ENCODE assay signal across 10 cellular contexts in genomic region chr3:113769551-113769950, GRCh38. TPM values are rescaled to one million over a fixed set of nuclear protein-coding genes. Genes with fewer than 3 reads are reported as not detected.
A peak's percentile ranks its signal among the peaks of the same experiment; 100 is the strongest.
DNase-seq lines count a peak whose midpoint lies in the region; ATAC-seq and TF ChIP-seq lines count a peak whose summit lies in the region.
"Had no signal": no experiment of that assay in that cellular context is flagged by ENCODE, and none has a peak within 500 bp of the region (broad histone marks: within the 10 kb centered on the region; RNA-seq: fewer than 3 reads in every experiment).

No MANE protein-coding gene starts in this region.

- no peaks in the 10 kb centered on the region for H3K27me3 Mint-ChIP-seq in stimulated activated memory B cell treated with anti-CD40 and anti-IgM and Interleukin-4, amounts not matched to agents 10 μg/mL and 1 μg/mL and 100 μg/mL, for 72 hours

- H3K79me1 ChIP-seq in mesenchymal stem cell (replicated peaks; ENCODE audit: low read length, poor library complexity, severe bottlenecking): peaks cover 19% of the 10 kb centered on the region

- H3K36me3 ChIP-seq in mesenchymal stem cell (ENCODE audit: control insufficient read depth in 1 of 2, insufficient read depth in 2 of 2, low read depth in 1 of 2, low read length in 2 of 2): peaks cover 0 to 19% of the 10 kb centered on the region in 2 experiments
- no peaks in the 10 kb centered on the region for H3K36me3 ChIP-seq in MM.1S (replicated peaks; ENCODE audit: insufficient read depth, low read length)
- H3K36me3 ChIP-seq: WERI-Rb-1 had no signal

- DNase-seq in amniotic stem cell (lab: John Stamatoyannopoulos, UW) (peak; percentile 22), mesenchymal stem cell (peak; percentile 73), SKM-1 treated with dmso at 0.1 percent for 144 hours (lab: John Stamatoyannopoulos, UW; ENCODE audit: unreplicated experiment) (no peak), MM.1S (no peak)
- no peak for DNase-seq in stimulated activated CD4-positive, alpha-beta T cell treated with anti-CD3 and anti-CD28 coated beads, Interleukin-2, amount 100 ng/mL, for 24 hours
- DNase-seq: WERI-Rb-1 had no signal

- H3K14ac ChIP-seq in mesenchymal stem cell (ENCODE audit: low read length in 2 of 2): no peak overlapping the region

- no peaks in the 10 kb centered on the region for H3K27me3 ChIP-seq in mesenchymal stem cell (ENCODE audit: control insufficient read depth in 1 of 2, insufficient read depth in 1 of 2, low read length in 2 of 2)
- H3K27me3 ChIP-seq in MM.1S (replicated peaks; ENCODE audit: insufficient read depth, low read length): no peaks in the 10 kb centered on the region

- H3F3A ChIP-seq in MM.1S (ENCODE audit: insufficient read depth, low read length): no peaks in the 10 kb centered on the region

- H3K23ac ChIP-seq in mesenchymal stem cell (ENCODE audit: low read length in 2 of 2): no peak overlapping the region

- H3K4me1 ChIP-seq in mesenchymal stem cell (ENCODE audit: control insufficient read depth, insufficient read depth, low read depth, low read length): peaks cover 7% of the 10 kb centered on the region
- H3K4me1 ChIP-seq in MM.1S (ENCODE audit: low read length): no peaks in the 10 kb centered on the region

- H3K4me2 ChIP-seq in mesenchymal stem cell (ENCODE audit: low read length, poor library complexity, severe bottlenecking) (no peak overlapping the region), MM.1S (ENCODE audit: low read depth, low read length) (no peak overlapping the region)

- H2AFZ ChIP-seq in mesenchymal stem cell (ENCODE audit: low read depth, low read length) (no peak overlapping the region), MM.1S (ENCODE audit: low read length) (no peak overlapping the region)

- no peak overlapping the region for H2BK120ac ChIP-seq in mesenchymal stem cell (ENCODE audit: low read depth, low read length)

- no peak overlapping the region for H3K27ac Mint-ChIP-seq in stimulated activated memory B cell treated with anti-CD40 and anti-IgM and Interleukin-4, amounts not matched to agents 10 μg/mL and 1 μg/mL and 100 μg/mL, for 72 hours

- no peak overlapping the region for H2BK12ac ChIP-seq in mesenchymal stem cell (ENCODE audit: low read length in 2 of 2)

- H3K18ac ChIP-seq in mesenchymal stem cell (ENCODE audit: low read depth in 1 of 2, low read length in 2 of 2): no peak overlapping the region

- no peak overlapping the region for H2BK5ac ChIP-seq in mesenchymal stem cell (ENCODE audit: low read depth, low read length, poor library complexity, severe bottlenecking)

- peaks cover 33% of the 10 kb centered on the region for H3K79me2 ChIP-seq in MM.1S (ENCODE audit: low read length)

- no peak overlapping the region for H3K4me3 Mint-ChIP-seq in stimulated activated memory B cell treated with anti-CD40 and anti-IgM and Interleukin-4, amounts not matched to agents 10 μg/mL and 1 μg/mL and 100 μg/mL, for 72 hours
- H3K4me3 Mint-ChIP-seq: nephron had no signal

- no peak overlapping the region for H4K8ac ChIP-seq in mesenchymal stem cell (ENCODE audit: low read length)

- ATAC-seq in GM18502 (IDR thresholded peaks at IDR 0.05; ENCODE audit: poor library complexity, unreplicated experiment) (peak; percentile 65), HG02759 (IDR thresholded peaks at IDR 0.05; ENCODE audit: unreplicated experiment) (peak; percentile 75)
- no peak for ATAC-seq in stimulated activated memory B cell treated with anti-CD40 and anti-IgM and Interleukin-4, amounts not matched to agents 10 μg/mL and 1 μg/mL and 100 μg/mL, for 72 hours

- peaks cover 7% of the 10 kb centered on the region for H3K4me1 Mint-ChIP-seq in stimulated activated memory B cell treated with anti-CD40 and anti-IgM and Interleukin-4, amounts not matched to agents 10 μg/mL and 1 μg/mL and 100 μg/mL, for 72 hours
- H3K4me1 Mint-ChIP-seq: nephron had no signal

- no peaks in the 10 kb centered on the region for H4K20me1 ChIP-seq in MM.1S (ENCODE audit: insufficient read depth, low read length)

- no peaks in the 10 kb centered on the region for H3K36me3 Mint-ChIP-seq in stimulated activated memory B cell treated with anti-CD40 and anti-IgM and Interleukin-4, amounts not matched to agents 10 μg/mL and 1 μg/mL and 100 μg/mL, for 72 hours

- H2BK15ac ChIP-seq in mesenchymal stem cell (ENCODE audit: low read depth, poor library complexity, severe bottlenecking): no peak overlapping the region

- H3K9me3 ChIP-seq in mesenchymal stem cell (ENCODE audit: control insufficient read depth, low read length) (no peaks in the 10 kb centered on the region), MM.1S (replicated peaks; ENCODE audit: insufficient read depth, low read length) (no peaks in the 10 kb centered on the region)

- no peak overlapping the region for H3K4me3 ChIP-seq in mesenchymal stem cell (ENCODE audit: insufficient read depth in 1 of 2, low read depth in 1 of 2, low read length in 2 of 2)
- H3K4me3 ChIP-seq in MM.1S (ENCODE audit: low read length): no peak overlapping the region

- no peak overlapping the region for H2AK5ac ChIP-seq in mesenchymal stem cell (ENCODE audit: low read length, severe bottlenecking)

- peak overlapping the region; percentile 78 for H3K9ac ChIP-seq in mesenchymal stem cell (ENCODE audit: low read length)
- H3K9ac ChIP-seq in MM.1S (ENCODE audit: low read length): no peak overlapping the region

- no peak for TF ChIP-seq CTCF in MM.1S (IDR thresholded peaks at IDR 0.05; ENCODE audit: low read length)

- no peaks in the 10 kb centered on the region for H3K9me2 ChIP-seq in MM.1S (replicated peaks; ENCODE audit: insufficient read depth, low read length)

- no peak overlapping the region for H3K27ac ChIP-seq in mesenchymal stem cell (ENCODE audit: low read length, poor library complexity, severe bottlenecking)
- no peak overlapping the region for H3K27ac ChIP-seq in MM.1S (ENCODE audit: low read length)

- no peak overlapping the region for H3K4ac ChIP-seq in mesenchymal stem cell (ENCODE audit: low read depth in 1 of 2, low read length in 2 of 2)

- no peak overlapping the region for H4K91ac ChIP-seq in mesenchymal stem cell (ENCODE audit: low read length)

- no peaks in the 10 kb centered on the region for H3K9me3 Mint-ChIP-seq in stimulated activated memory B cell treated with anti-CD40 and anti-IgM and Interleukin-4, amounts not matched to agents 10 μg/mL and 1 μg/mL and 100 μg/mL, for 72 hours
- H3K9me3 Mint-ChIP-seq: nephron had no signal

RNA-seq across cellular contexts. Expression of gene ATP6V1A, which starts 22.7 kb away (rescaled TPM):
- polyA plus RNA-seq in mesenchymal stem cell (2013, experiment 1 of 2): 35.5 TPM
- polyA plus RNA-seq in mesenchymal stem cell (2013, experiment 2 of 2): 35.2 TPM

RNA-seq across cellular contexts. Expression of gene NAA50, which starts 23.5 kb away (rescaled TPM):
- 91.6 TPM for polyA plus RNA-seq in mesenchymal stem cell (2013, experiment 1 of 2)
- polyA plus RNA-seq in mesenchymal stem cell (2013, experiment 2 of 2): 92.9 TPM

Comparison
In these comparisons a context has a peak if more than half of its experiments do, and no peak if none do; other contexts are left out.
1. DNase-seq: peak in amniotic stem cell (single experiment) and mesenchymal stem cell (single experiment); none in stimulated activated CD4-positive, alpha-beta T cell treated with anti-CD3 and anti-CD28 coated beads, Interleukin-2, amount 100 ng/mL, for 24 hours (0 of 2), SKM-1 treated with dmso at 0.1 percent for 144 hours (single experiment) and MM.1S (single experiment).